1 cellular context compared by ENCODE assay signal in the genomic region with DNA sequence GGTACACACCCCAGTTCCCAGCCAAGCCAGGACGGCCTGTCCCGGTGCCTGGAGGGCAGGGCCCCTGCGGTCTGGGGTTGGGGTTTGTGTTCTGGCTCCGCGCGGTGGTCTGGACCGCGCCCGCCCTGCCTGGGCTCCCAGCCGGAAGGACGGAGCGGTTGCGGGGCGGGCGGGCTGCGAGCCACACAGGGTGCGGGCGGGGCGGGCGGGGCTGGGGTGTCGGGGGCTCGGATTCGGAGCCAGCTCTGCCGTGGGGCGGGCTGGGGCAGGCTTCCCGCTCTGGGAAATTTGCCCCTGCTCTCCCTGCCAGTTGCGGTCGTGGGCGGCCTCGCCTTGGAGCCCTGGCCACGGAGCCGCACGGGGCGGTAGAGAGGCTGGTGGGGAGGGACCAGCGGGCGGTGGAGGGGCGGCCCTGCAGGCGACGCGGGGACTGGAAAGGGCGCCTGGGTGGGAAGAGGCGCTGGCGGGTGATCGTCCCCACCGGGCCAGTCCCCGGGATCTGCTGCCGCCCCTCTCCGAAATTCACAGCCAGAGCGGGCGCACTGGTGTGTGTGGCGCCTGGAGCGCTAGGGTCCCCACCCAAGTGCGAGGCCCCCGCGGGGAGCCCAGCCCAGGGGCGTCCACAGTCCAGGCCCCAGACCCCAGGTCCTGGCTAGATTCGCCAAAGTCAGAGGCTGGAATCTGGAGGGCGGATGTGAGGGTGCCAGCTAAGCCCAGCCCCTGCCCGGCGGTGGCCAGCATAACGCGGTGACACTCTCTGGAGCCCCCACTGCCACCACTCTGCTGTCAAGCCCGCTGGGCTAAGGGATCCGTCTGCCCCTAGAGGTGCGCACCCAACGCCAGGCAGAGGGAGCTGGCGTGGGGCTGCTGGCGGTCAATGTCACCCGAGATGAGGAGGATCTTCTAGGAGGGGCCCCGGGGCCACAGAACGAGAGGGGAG.
TF ChIP-seq lines count a peak whose summit lies in the region.

No MANE protein-coding gene starts in this region.

TF ChIP-seq in SK-N-SH treated with all-trans-retinoic acid at 6 μM for 48 hours, 23 proteins besides CTCF, POLR2A, EP300 and RAD21 (continued from another document):
- no peak for TF ChIP-seq ZC3H10 (CRISPR knock-in tag; IDR thresholded peaks at IDR 0.05)
- TF ChIP-seq ISL1 (CRISPR knock-in tag; IDR thresholded peaks at IDR 0.05): no peak
- no peak for TF ChIP-seq ESRRG (CRISPR knock-in tag; IDR thresholded peaks at IDR 0.05)
- no peak for TF ChIP-seq TOX (CRISPR knock-in tag; IDR thresholded peaks at IDR 0.05; ENCODE audit: borderline replicate concordance)
- TF ChIP-seq, protein P1, sequence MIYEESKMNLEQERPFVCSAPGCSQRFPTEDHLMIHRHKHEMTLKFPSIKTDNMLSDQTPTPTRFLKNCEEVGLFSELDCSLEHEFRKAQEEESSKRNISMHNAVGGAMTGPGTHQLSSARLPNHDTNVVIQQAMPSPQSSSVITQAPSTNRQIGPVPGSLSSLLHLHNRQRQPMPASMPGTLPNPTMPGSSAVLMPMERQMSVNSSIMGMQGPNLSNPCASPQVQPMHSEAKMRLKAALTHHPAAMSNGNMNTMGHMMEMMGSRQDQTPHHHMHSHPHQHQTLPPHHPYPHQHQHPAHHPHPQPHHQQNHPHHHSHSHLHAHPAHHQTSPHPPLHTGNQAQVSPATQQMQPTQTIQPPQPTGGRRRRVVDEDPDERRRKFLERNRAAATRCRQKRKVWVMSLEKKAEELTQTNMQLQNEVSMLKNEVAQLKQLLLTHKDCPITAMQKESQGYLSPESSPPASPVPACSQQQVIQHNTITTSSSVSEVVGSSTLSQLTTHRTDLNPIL (CRISPR knock-in tag; IDR thresholded peaks at IDR 0.05; ENCODE audit: low read depth): no peak
